In genomic region chr1:149860684-149861496, GRCh38 we compare ENCODE assay signal across 8 cellular contexts. TPM values are rescaled to one million over a fixed set of nuclear protein-coding genes. Genes with fewer than 3 reads are reported as not detected.
DNase-seq lines count a peak whose midpoint lies in the region; ATAC-seq and TF ChIP-seq lines count a peak whose summit lies in the region.
"Not testable (repeated sequence)": the region's sequence is repeated elsewhere in the genome, so short reads cannot be mapped to it uniquely, and the experiment has no call there.

No MANE protein-coding gene starts in this region.

- DNase-seq in CD4-positive, alpha-beta T cell; T-helper 17 cell; foreskin keratinocyte; omental fat pad (ENCODE audit: low spot score): not testable (repeated sequence)

- POLR2A ChIA-PET in CD4-positive, alpha-beta T cell (lab: Charles Lee) = not testable (repeated sequence)

- not testable (repeated sequence) for H3K27ac Mint-ChIP-seq in CD4-positive, alpha-beta T cell; T-helper 17 cell

- CTCF ChIA-PET in CD4-positive, alpha-beta T cell (lab: Charles Lee) = not testable (repeated sequence)

- H3K9me3 ChIP-seq in CD4-positive, alpha-beta T cell (ENCODE audit: control insufficient read depth, low read length); T-helper 17 cell (ENCODE audit: control insufficient read depth, low read length, poor library complexity, severe bottlenecking): not testable (repeated sequence)

- H3K27me3 ChIP-seq in CD4-positive, alpha-beta T cell (ENCODE audit: control insufficient read depth, insufficient read depth, low read length); foreskin keratinocyte: not testable (repeated sequence)

- H3K4me3 Mint-ChIP-seq in CD4-positive, alpha-beta T cell; T-helper 17 cell: not testable (repeated sequence)

- ATAC-seq in CD4-positive, alpha-beta T cell (ENCODE audit: poor library complexity) = peak; percentile 83
- peak; percentile 56 for ATAC-seq in GM19025 (IDR thresholded peaks at IDR 0.05; ENCODE audit: low read depth, unreplicated experiment)
- peak; percentile 56 for ATAC-seq in GM21526 (IDR thresholded peaks at IDR 0.05; ENCODE audit: low FRiP score, unreplicated experiment)
- ATAC-seq in HG02870 (IDR thresholded peaks at IDR 0.05; ENCODE audit: unreplicated experiment) = peak; percentile 58
- peak; percentile 73 for ATAC-seq in HG03280 (IDR thresholded peaks at IDR 0.05; ENCODE audit: unreplicated experiment)
- ATAC-seq in T-helper 17 cell = peak; percentile 85
- peak; percentile 74 for ATAC-seq in foreskin keratinocyte
- ATAC-seq in omental fat pad (ENCODE audit: low FRiP score) = peak; percentile 79

- H3K27me3 Mint-ChIP-seq in CD4-positive, alpha-beta T cell; T-helper 17 cell: not testable (repeated sequence)

- TF ChIP-seq CTCF in CD4-positive, alpha-beta T cell (IDR thresholded peaks at IDR 0.05); foreskin keratinocyte (conservative IDR thresholded peaks at IDR 0.05); omental fat pad (IDR thresholded peaks at IDR 0.05): not testable (repeated sequence)

- intact Hi-C loops in CD4-positive, alpha-beta T cell (cut with DNase I, micrococcal nuclease) = not testable (repeated sequence)

- H3K9me3 Mint-ChIP-seq in CD4-positive, alpha-beta T cell = not testable (repeated sequence)

- not testable (repeated sequence) for H3K27ac ChIP-seq in CD4-positive, alpha-beta T cell (ENCODE audit: low read depth, low read length); foreskin keratinocyte

- H3K4me1 ChIP-seq in foreskin keratinocyte = not testable (repeated sequence)

- H3K4me1 Mint-ChIP-seq in CD4-positive, alpha-beta T cell (ENCODE audit: low read depth); T-helper 17 cell: not testable (repeated sequence)

- H3K36me3 Mint-ChIP-seq in CD4-positive, alpha-beta T cell (ENCODE audit: low read depth); T-helper 17 cell (ENCODE audit: low read depth): not testable (repeated sequence)

RNA-seq across cellular contexts. Expression of gene BOLA1, which starts 38.5 kb away (rescaled TPM):
- 1 to 10 TPM; 4.6 to 6.4 TPM for total RNA-seq in CD4-positive, alpha-beta T cell
- total RNA-seq in T-helper 17 cell = 1 to 10 TPM; 5.3 to 7.2 TPM
- 16.6 and 18.2 TPM in 2 replicates for total RNA-seq in foreskin keratinocyte
- polyA plus RNA-seq in foreskin keratinocyte = 23.5 and 25.8 TPM in 2 replicates
- 10 to 100 TPM; 11.5 to 28.8 (median 25.5) TPM for total RNA-seq in omental fat pad

RNA-seq across cellular contexts. Expression of gene SV2A, which starts 56.8 kb away (rescaled TPM):
- 1 to 10 TPM; 2.5 to 2.9 TPM for total RNA-seq in CD4-positive, alpha-beta T cell
- total RNA-seq in T-helper 17 cell = 1 to 10 TPM; 4.6 to 4.7 TPM
- 3.4 and 6.5 TPM in 2 replicates for total RNA-seq in foreskin keratinocyte
- 2.1 and 3.8 TPM in 2 replicates for polyA plus RNA-seq in foreskin keratinocyte
- 1 to 10 TPM in 1 of 4 donors, under 1 TPM in 3; 0.48 to 1.3 (median 0.70) TPM for total RNA-seq in omental fat pad
